15 cellular contexts compared by ENCODE assay signal in the genomic region with DNA sequence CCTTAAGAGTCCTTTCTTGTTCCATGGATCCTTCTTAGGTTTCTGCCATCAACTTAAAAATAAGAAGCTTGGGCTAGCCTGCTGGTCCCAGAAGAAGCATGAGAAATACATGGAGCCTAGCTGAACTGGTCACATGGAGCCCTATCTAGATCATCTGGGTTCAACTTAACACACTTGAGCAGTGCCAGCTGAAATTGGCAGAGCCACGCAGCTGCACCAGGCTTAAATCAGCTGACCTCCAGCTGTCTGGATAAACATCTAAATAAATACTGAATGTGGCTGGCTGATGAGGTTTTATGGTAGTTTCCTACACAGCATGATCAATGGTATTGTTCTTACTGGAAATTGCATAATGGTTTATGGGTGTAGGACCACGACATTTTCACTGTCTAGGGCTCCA.
"Had no signal": no experiment of that assay in that cellular context is flagged by ENCODE, and none has a peak within 500 bp of the region (broad histone marks: within the 10 kb centered on the region; RNA-seq: fewer than 3 reads in every experiment).

No MANE protein-coding gene starts in this region.

- H3K27me3 Mint-ChIP-seq: activated naive CD8-positive, alpha-beta T cell treated with anti-CD3 and anti-CD28 coated beads, Interleukin-2, amount 10 ng/mL, durations not matched to agents 7 days and 5 days; natural killer cell treated with Interleukin-12 subunit alpha and Interleukin-12 subunit beta and Interleukin-15 and Interleukin-18, amount 100 ng/mL, for 72 hours had no signal

- DNase-seq: activated CD4-positive, alpha-beta T cell treated with anti-CD3 and anti-CD28 coated beads for 4 hours; activated CD8-positive, alpha-beta memory T cell treated with anti-CD3 and anti-CD28 coated beads, Interleukin-2, amount 50 U/mL, for 48 hours; activated CD8-positive, alpha-beta T cell treated with anti-CD3 and anti-CD28 coated beads, Interleukin-2, amount 10 ng/mL, durations not matched to agents 7 days and 5 days; activated naive CD8-positive, alpha-beta T cell treated with anti-CD3 and anti-CD28 coated beads, Interleukin-2, amount 10 ng/mL, durations not matched to agents 7 days and 5 days; anterior cingulate cortex; heart left ventricle; mucosa of descending colon; psoas muscle; right lobe of liver; stimulated activated CD4-positive, alpha-beta T cell treated with anti-CD3 and anti-CD28 coated beads, Interleukin-12 subunit alpha, Interleukin-12 subunit beta, amount 100 ng/mL, for 4 hours; stimulated activated naive CD4-positive, alpha-beta T cell treated with Interleukin-2 at 50 U/mL for 16 hours; trophoblast cell; WERI-Rb-1 had no signal

- H3K27ac Mint-ChIP-seq: activated CD8-positive, alpha-beta T cell treated with anti-CD3 and anti-CD28 coated beads, Interleukin-2, amount 10 ng/mL, durations not matched to agents 7 days and 5 days; activated naive CD8-positive, alpha-beta T cell treated with anti-CD3 and anti-CD28 coated beads, Interleukin-2, amount 10 ng/mL, durations not matched to agents 7 days and 5 days; natural killer cell treated with Interleukin-12 subunit alpha and Interleukin-12 subunit beta and Interleukin-15 and Interleukin-18, amount 100 ng/mL, for 72 hours had no signal

- ATAC-seq: activated CD8-positive, alpha-beta T cell treated with anti-CD3 and anti-CD28 coated beads, Interleukin-2, amount 10 ng/mL, durations not matched to agents 7 days and 5 days; heart left ventricle; left lobe of liver; mucosa of descending colon; natural killer cell treated with Interleukin-12 subunit alpha and Interleukin-12 subunit beta and Interleukin-15 and Interleukin-18, amount 100 ng/mL, for 72 hours; psoas muscle had no signal

- H3K4me1 ChIP-seq: heart left ventricle, psoas muscle, right lobe of liver had no signal

- H3K4me1 Mint-ChIP-seq: activated naive CD8-positive, alpha-beta T cell treated with anti-CD3 and anti-CD28 coated beads, Interleukin-2, amount 10 ng/mL, durations not matched to agents 7 days and 5 days had no signal

- H3K4me3 ChIP-seq: heart left ventricle, mucosa of descending colon, psoas muscle, right lobe of liver had no signal

- H3K27me3 ChIP-seq: heart left ventricle, right lobe of liver had no signal

- H3K36me3 Mint-ChIP-seq: activated naive CD8-positive, alpha-beta T cell treated with anti-CD3 and anti-CD28 coated beads, Interleukin-2, amount 10 ng/mL, durations not matched to agents 7 days and 5 days; natural killer cell treated with Interleukin-12 subunit alpha and Interleukin-12 subunit beta and Interleukin-15 and Interleukin-18, amount 100 ng/mL, for 72 hours had no signal

- H3K9me3 ChIP-seq: heart left ventricle, mucosa of descending colon, psoas muscle, right lobe of liver had no signal

- H3K4me3 Mint-ChIP-seq: activated CD8-positive, alpha-beta T cell treated with anti-CD3 and anti-CD28 coated beads, Interleukin-2, amount 10 ng/mL, durations not matched to agents 7 days and 5 days; activated naive CD8-positive, alpha-beta T cell treated with anti-CD3 and anti-CD28 coated beads, Interleukin-2, amount 10 ng/mL, durations not matched to agents 7 days and 5 days; natural killer cell treated with Interleukin-12 subunit alpha and Interleukin-12 subunit beta and Interleukin-15 and Interleukin-18, amount 100 ng/mL, for 72 hours had no signal

- H3K27ac ChIP-seq: heart left ventricle, psoas muscle, right lobe of liver, WERI-Rb-1 had no signal

- H3K9me3 Mint-ChIP-seq: activated naive CD8-positive, alpha-beta T cell treated with anti-CD3 and anti-CD28 coated beads, Interleukin-2, amount 10 ng/mL, durations not matched to agents 7 days and 5 days had no signal

- H3K36me3 ChIP-seq: heart left ventricle, right lobe of liver, WERI-Rb-1 had no signal
